8 cellular contexts compared by ENCODE assay signal in genomic region chr4:26321326-26322276, GRCh38. TPM values are rescaled to one million over a fixed set of nuclear protein-coding genes. Genes with fewer than 3 reads are reported as not detected.
DNase-seq lines count a peak whose midpoint lies in the region; ATAC-seq, FAIRE-seq and TF ChIP-seq lines count a peak whose summit lies in the region.

No MANE protein-coding gene starts in this region.

- no peaks in the 10 kb centered on the region for H3K9me2 ChIP-seq in MM.1S (replicated peaks; ENCODE audit: insufficient read depth, low read length)

- H3K79me2 ChIP-seq in MM.1S (ENCODE audit: low read length) = peaks cover 58% of the 10 kb centered on the region
- peaks cover 54% of the 10 kb centered on the region for H3K79me2 ChIP-seq in endothelial cell of umbilical vein (ENCODE audit: control insufficient read depth, insufficient read depth, low read length)

- POLR2A ChIA-PET in endothelial cell of umbilical vein (lab: Charles Lee) = no interaction called here

- no peak for FAIRE-seq in endothelial cell of umbilical vein (lab: Jason Lieb, UNC)

- TF ChIP-seq POLR2A in endothelial cell of umbilical vein (IDR thresholded peaks at IDR 0.05; ENCODE audit: low read depth, low read length) (no peak), tibial nerve (IDR thresholded peaks at IDR 0.05) (no peak)

- WGBS in tibial nerve, 2 donors = 1% methylated on average over 50 to 58 of the region's 58 CpGs

- intact Hi-C loops in endothelial cell of umbilical vein (cut with micrococcal nuclease) = loop anchor here (2.0 to 5.0 kb wide), 4 partner anchors 334 to 539 kb away; partner anchors contain the start of genes SEL1L3 and STIM2

- H3K27me3 Mint-ChIP-seq in nephron (ENCODE audit: low read depth) = no peaks in the 10 kb centered on the region

- peaks cover 13% of the 10 kb centered on the region; the same call in 1 of the 2 replicates for H4K20me1 ChIP-seq in MM.1S (ENCODE audit: insufficient read depth, low read length)
- H4K20me1 ChIP-seq in endothelial cell of umbilical vein (replicated peaks; ENCODE audit: control insufficient read depth, extremely low read depth, insufficient read depth, low read length) = peaks cover 7% of the 10 kb centered on the region

- dilution Hi-C loops in endothelial cell of umbilical vein (cut with MboI; ENCODE audit: extremely low pct_ligation_motif_present, low sequenced_read_pairs) = no loop called here

- peak overlapping the region; percentile 96 for H3K4me2 ChIP-seq in MM.1S (ENCODE audit: low read depth, low read length)
- H3K4me2 ChIP-seq in endothelial cell of umbilical vein (ENCODE audit: insufficient read depth, low read length) = peak overlapping the region; percentile 87

- H3K4me3 ChIP-seq in MM.1S (ENCODE audit: low read length) (peak overlapping the region; percentile 88), endothelial cell of umbilical vein (replicated peaks in 1 of 3; ENCODE audit: insufficient read depth in 1 of 3, low read depth in 1 of 3, low read length in 3 of 3) (peak overlapping the region; percentile 52 to 76 (median 72)), tibial nerve (peak overlapping the region; percentile 66 to 91 (median 78))

- no peaks in the 10 kb centered on the region for H3K9me3 ChIP-seq in MM.1S (replicated peaks; ENCODE audit: insufficient read depth, low read length)
- no peaks in the 10 kb centered on the region for H3K9me3 ChIP-seq in endothelial cell of umbilical vein (replicated peaks; ENCODE audit: control insufficient read depth, insufficient read depth, low read length)
- no peaks in the 10 kb centered on the region for H3K9me3 ChIP-seq in tibial nerve

- H3K4me1 Mint-ChIP-seq in nephron = peaks cover 35% of the 10 kb centered on the region

- peak overlapping the region; percentile 95 to 96 (median 96) for H3K4me3 Mint-ChIP-seq in nephron

- H3K27ac Mint-ChIP-seq in nephron = peak overlapping the region; percentile 88 to 96 (median 95)

- H3K4me1 ChIP-seq in MM.1S (ENCODE audit: low read length) = no peaks in the 10 kb centered on the region
- peaks cover 23% of the 10 kb centered on the region for H3K4me1 ChIP-seq in endothelial cell of umbilical vein (ENCODE audit: control insufficient read depth, extremely low read depth, insufficient read depth, low read length)
- peaks cover 0 to 47% (median 10%) of the 10 kb centered on the region in 4 donors for H3K4me1 ChIP-seq in tibial nerve

- H3K9ac ChIP-seq in MM.1S (ENCODE audit: low read length) (peak overlapping the region; percentile 73), endothelial cell of umbilical vein (replicated peaks; ENCODE audit: extremely low read depth, insufficient read depth, low read length) (peak overlapping the region; percentile 96)

- BruUV-seq in endothelial cell of umbilical vein (replicated peaks; lab: Mats Ljungman, UMichigan) = TSS peak; percentile 31

- TF ChIP-seq EP300 in tibial nerve (IDR thresholded peaks at IDR 0.05) = no peak

- H2AFZ ChIP-seq in MM.1S (ENCODE audit: low read length) (peak overlapping the region; percentile 70), endothelial cell of umbilical vein (ENCODE audit: low read depth, low read length) (peak overlapping the region; percentile 100)

- no peaks in the 10 kb centered on the region for H3K27me3 ChIP-seq in MM.1S (replicated peaks; ENCODE audit: insufficient read depth, low read length)
- no peaks in the 10 kb centered on the region for H3K27me3 ChIP-seq in endothelial cell of umbilical vein (ENCODE audit: control insufficient read depth in 2 of 2, insufficient read depth in 2 of 2, low read length in 2 of 2)
- no peaks in the 10 kb centered on the region for H3K27me3 ChIP-seq in tibial nerve

- no peaks in the 10 kb centered on the region for H3K36me3 ChIP-seq in MM.1S (replicated peaks; ENCODE audit: insufficient read depth, low read length)
- H3K36me3 ChIP-seq in endothelial cell of umbilical vein (ENCODE audit: control insufficient read depth in 2 of 2, extremely low read depth in 1 of 2, insufficient read depth in 2 of 2, low read length in 2 of 2) = no peaks in the 10 kb centered on the region
- no peaks in the 10 kb centered on the region for H3K36me3 ChIP-seq in tibial nerve

- no peaks in the 10 kb centered on the region for H3K36me3 Mint-ChIP-seq in nephron (ENCODE audit: low read depth)

- H3K9me3 Mint-ChIP-seq in nephron = peaks cover 7% of the 10 kb centered on the region

- H3F3A ChIP-seq in MM.1S (ENCODE audit: insufficient read depth, low read length) = peaks cover 19% of the 10 kb centered on the region

- DNase-seq in DMS53 (lab: John Stamatoyannopoulos, UW) (peak; percentile 80), MM.1S (peak; percentile 29), endothelial cell of umbilical vein (ENCODE audit: low read depth, low spot score) (peak; percentile 41), tibial nerve (ENCODE audit: low spot score in 2 of 2) (no peak)
- peak; percentile 77 for DNase-seq in activated CD8-positive, alpha-beta memory T cell treated with anti-CD3 and anti-CD28 coated beads for 24 hours

- TF ChIP-seq CTCF in MM.1S (IDR thresholded peaks at IDR 0.05; ENCODE audit: low read length) = no peak
- no peak for TF ChIP-seq CTCF in endothelial cell of umbilical vein (IDR thresholded peaks at IDR 0.05; ENCODE audit: extremely low read depth in 1 of 2, insufficient read depth in 1 of 2, low read depth in 1 of 2, low read length in 2 of 2)
- no peak for TF ChIP-seq CTCF in nephron (IDR thresholded peaks at IDR 0.05; ENCODE audit: unreplicated experiment in 3 of 3)
- no peak for TF ChIP-seq CTCF in tibial nerve (IDR thresholded peaks at IDR 0.05)

- no peaks in the 10 kb centered on the region for H3K9me1 ChIP-seq in endothelial cell of umbilical vein (replicated peaks; ENCODE audit: control insufficient read depth, extremely low read depth, insufficient read depth, low read length)

- no peak for ATAC-seq in HG02973 (IDR thresholded peaks at IDR 0.05; ENCODE audit: unreplicated experiment)
- ATAC-seq in GM21619 (IDR thresholded peaks at IDR 0.05; ENCODE audit: unreplicated experiment) = no peak

- no peak overlapping the region for H3K27ac ChIP-seq in MM.1S (ENCODE audit: low read length)
- peak overlapping the region; percentile 58 for H3K27ac ChIP-seq in endothelial cell of umbilical vein (ENCODE audit: insufficient read depth, low read depth, low read length)
- peak overlapping the region; percentile 66 to 99 (median 92) for H3K27ac ChIP-seq in tibial nerve

- CTCF ChIA-PET in endothelial cell of umbilical vein (lab: Charles Lee) = interaction anchor here (1.0 to 2.9 kb wide), 2 partner anchors 8 to 9 kb away, joined by 4 to 11 read pairs; no protein-coding TSS in a partner anchor

TF ChIP-seq in endothelial cell of umbilical vein, 7 proteins besides CTCF, POLR2A, EP300 and RAD21:
- TF ChIP-seq JUN (IDR thresholded peaks at IDR 0.05; ENCODE audit: borderline replicate concordance, insufficient read depth, insufficient read length, low read depth) (no peak), GATA2 (IDR thresholded peaks at IDR 0.05; ENCODE audit: insufficient read depth, insufficient read length, low read depth, low read length) (no peak)

RNA-seq across cellular contexts. Expression of gene RBPJ, which starts 0.8 kb away (rescaled TPM):
- 42.9 and 46.4 TPM in 2 replicates for total RNA-seq in endothelial cell of umbilical vein
- polyA plus RNA-seq in endothelial cell of umbilical vein = 16.7 and 17.0 TPM in 2 replicates
- polyA plus RNA-seq in endothelial cell of umbilical vein (2011; cell fraction: cytosol; rRNA removed) = 13.5 and 14.6 TPM in 2 replicates
- polyA plus RNA-seq in endothelial cell of umbilical vein (2011; cell fraction: nucleus; rRNA removed) = 64.8 and 87.7 TPM in 2 replicates
- 20.7 and 28.2 TPM in 2 replicates for polyA plus RNA-seq in endothelial cell of umbilical vein (2012)
- polyA minus RNA-seq in endothelial cell of umbilical vein = 40.2 and 55.0 TPM in 2 replicates
- 16.4 TPM for polyA minus RNA-seq in endothelial cell of umbilical vein (2011; cell fraction: cytosol; rRNA and poly(A)+ RNA removed)
- polyA minus RNA-seq in endothelial cell of umbilical vein (2011; cell fraction: nucleus; rRNA and poly(A)+ RNA removed) = 88.3 and 103 TPM in 2 replicates
- total RNA-seq in tibial nerve = 10 to 100 TPM; 67.1 to 80.2 (median 76.5) TPM

Comparison
In these comparisons a context has a peak if more than half of its experiments do, and no peak if none do; other contexts are left out.
1. DNase-seq: peak in DMS53 (single experiment), MM.1S (single experiment), activated CD8-positive, alpha-beta memory T cell treated with anti-CD3 and anti-CD28 coated beads for 24 hours (single experiment) and endothelial cell of umbilical vein (single experiment); none in tibial nerve (0 of 2).
2. Peak in every context shown above with its lines, with median percentiles within 50 percentile points of each other: H3K4me3 ChIP-seq.